ENCODE assay signal across 3 cellular contexts in the genomic region with DNA sequence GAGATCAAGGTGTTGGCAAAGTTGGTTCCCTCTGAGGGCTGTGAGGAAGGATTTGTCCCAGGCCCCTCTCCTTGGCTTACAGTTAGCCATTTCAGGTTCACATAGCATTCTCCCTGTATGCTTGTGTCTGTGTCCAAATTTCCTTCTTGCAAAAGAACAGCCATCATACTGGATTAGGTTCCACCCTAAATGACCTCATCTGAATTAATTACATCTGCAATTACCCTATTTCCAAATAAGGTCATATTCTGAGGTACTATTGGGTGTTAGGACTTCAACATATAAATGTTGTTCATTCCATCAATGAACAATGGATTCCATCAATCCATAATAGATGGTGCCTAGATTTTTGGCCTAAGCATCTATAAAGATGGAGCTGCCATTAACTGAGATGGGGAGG.
TF ChIP-seq lines count a peak whose summit lies in the region.

No MANE protein-coding gene starts in this region.

TF ChIP-seq in SK-N-SH treated with all-trans-retinoic acid at 6 μM for 48 hours, 23 proteins besides CTCF, POLR2A, EP300 and RAD21:
- TF ChIP-seq ISL1 (CRISPR knock-in tag; IDR thresholded peaks at IDR 0.05) (no peak), TSHZ2 (CRISPR knock-in tag; IDR thresholded peaks at IDR 0.05) (peak; percentile 54; the same call in 1 of the 2 replicates)

TF ChIP-seq in SK-N-SH, 30 proteins besides CTCF, POLR2A, EP300 and RAD21:
- TF ChIP-seq TEAD4 (IDR thresholded peaks at IDR 0.05; ENCODE audit: borderline replicate concordance, insufficient read depth) (no peak), SMC3 (IDR thresholded peaks at IDR 0.05; ENCODE audit: low read depth, low read length) (no peak), MXI1 (IDR thresholded peaks at IDR 0.05; ENCODE audit: low read depth, low read length) (no peak), CHD2 (IDR thresholded peaks at IDR 0.05; ENCODE audit: low read length, partially characterized antibody) (no peak)
- TF ChIP-seq, protein P1, sequence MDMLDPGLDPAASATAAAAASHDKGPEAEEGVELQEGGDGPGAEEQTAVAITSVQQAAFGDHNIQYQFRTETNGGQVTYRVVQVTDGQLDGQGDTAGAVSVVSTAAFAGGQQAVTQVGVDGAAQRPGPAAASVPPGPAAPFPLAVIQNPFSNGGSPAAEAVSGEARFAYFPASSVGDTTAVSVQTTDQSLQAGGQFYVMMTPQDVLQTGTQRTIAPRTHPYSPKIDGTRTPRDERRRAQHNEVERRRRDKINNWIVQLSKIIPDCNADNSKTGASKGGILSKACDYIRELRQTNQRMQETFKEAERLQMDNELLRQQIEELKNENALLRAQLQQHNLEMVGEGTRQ (IDR thresholded peaks at IDR 0.05; ENCODE audit: borderline replicate concordance, low read depth, low read length), result no peak

TF ChIP-seq in K562, 482 proteins besides CTCF, POLR2A, EP300 and RAD21:
- TF ChIP-seq PRPF4 (IDR thresholded peaks at IDR 0.05; ENCODE audit: insufficient read depth, low read depth, low read length, poor library complexity, severe bottlenecking) (no peak), POLR2H (tag; IDR thresholded peaks at IDR 0.05; ENCODE audit: low read depth) (0 out of 2 replicates have a peak, but pooled peaks have one; percentile 2)
- TF ChIP-seq, protein P2, sequence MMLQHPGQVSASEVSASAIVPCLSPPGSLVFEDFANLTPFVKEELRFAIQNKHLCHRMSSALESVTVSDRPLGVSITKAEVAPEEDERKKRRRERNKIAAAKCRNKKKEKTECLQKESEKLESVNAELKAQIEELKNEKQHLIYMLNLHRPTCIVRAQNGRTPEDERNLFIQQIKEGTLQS (IDR thresholded peaks at IDR 0.05), result 0 out of 2 replicates have a peak, but pooled peaks have one; percentile 6
- TF ChIP-seq, protein P2 (CRISPR knock-in tag; conservative IDR thresholded peaks at IDR 0.05), result no peak
